Comparison of ENCODE assay signal across 8 cellular contexts in genomic region chr19:40056505-40056904, GRCh38. TPM values are rescaled to one million over a fixed set of nuclear protein-coding genes. Genes with fewer than 3 reads are reported as not detected.
DNase-seq lines count a peak whose midpoint lies in the region; ATAC-seq and TF ChIP-seq lines count a peak whose summit lies in the region.

No MANE protein-coding gene starts in this region.

- H3K9me3 Mint-ChIP-seq in activated CD4-positive, alpha-beta T cell treated with anti-CD3 and anti-CD28 coated beads, Interleukin-2, amount 10 ng/mL, durations not matched to agents 7 days and 5 days, result peaks cover 31% of the 10 kb centered on the region
- peaks cover 13 to 22% of the 10 kb centered on the region in 2 donors for H3K9me3 Mint-ChIP-seq in activated naive CD4-positive, alpha-beta T cell treated with anti-CD3 and anti-CD28 coated beads, Interleukin-2, amount 50 U/mL, for 72 hours

- H3K27me3 Mint-ChIP-seq in activated CD4-positive, alpha-beta T cell treated with anti-CD3 and anti-CD28 coated beads, Interleukin-2, amount 10 ng/mL, durations not matched to agents 7 days and 5 days, result peaks cover 21% of the 10 kb centered on the region

- peaks cover 4 to 21% of the 10 kb centered on the region in 2 donors for H3K4me1 ChIP-seq in thoracic aorta (ENCODE audit: control insufficient read depth in 1 of 2, low read depth in 2 of 2)

- no peak for TF ChIP-seq CTCF in kidney epithelial cell (IDR thresholded peaks at IDR 0.05; ENCODE audit: insufficient read depth, low read length, poor library complexity, severe bottlenecking)
- TF ChIP-seq CTCF in thoracic aorta (IDR thresholded peaks at IDR 0.05), result no peak

- H3K27me3 ChIP-seq in kidney epithelial cell (ENCODE audit: control insufficient read depth, insufficient read depth, low read length) (no peaks in the 10 kb centered on the region), thoracic aorta (replicated peaks; ENCODE audit: insufficient read depth) (no peaks in the 10 kb centered on the region)

- H3K36me3 ChIP-seq in kidney epithelial cell (ENCODE audit: control insufficient read depth, insufficient read depth, low read length), result no peaks in the 10 kb centered on the region
- no peaks in the 10 kb centered on the region for H3K36me3 ChIP-seq in thoracic aorta

- H3K9me3 ChIP-seq in thoracic aorta, result peaks cover 19% of the 10 kb centered on the region

- H3K4me3 Mint-ChIP-seq in activated CD4-positive, alpha-beta T cell treated with anti-CD3 and anti-CD28 coated beads, Interleukin-2, amount 10 ng/mL, durations not matched to agents 7 days and 5 days, result peak overlapping the region; percentile 99

- H3K4me3 ChIP-seq in kidney epithelial cell (ENCODE audit: low read depth, low read length) (peak overlapping the region; percentile 70), thoracic aorta (peak overlapping the region; percentile 75)

- CTCF ChIA-PET in activated CD4-positive, alpha-beta T cell treated with anti-CD3 and anti-CD28 coated beads, Interleukin-2, amount 10 ng/mL, durations not matched to agents 7 days and 5 days (lab: Charles Lee), result interaction anchor here (1.4 kb wide), 1 partner anchor 31 kb away, joined by 4 read pairs; no protein-coding TSS in a partner anchor

- no peak for DNase-seq in activated CD4-positive, alpha-beta T cell treated with anti-CD3 and anti-CD28 coated beads, Interleukin-2, amount 10 ng/mL, durations not matched to agents 7 days and 5 days
- DNase-seq in activated CD4-positive, alpha-beta T cell treated with anti-CD3 and anti-CD28 coated beads for 1 hour, result no peak
- no peak for DNase-seq in activated naive CD4-positive, alpha-beta T cell treated with anti-CD3 and anti-CD28 coated beads, Interleukin-2, amount 50 U/mL, for 72 hours (ENCODE audit: low spot score in 2 of 2)
- DNase-seq in kidney epithelial cell (ENCODE audit: low read depth) (no peak), thoracic aorta (ENCODE audit: low spot score) (no peak)
- DNase-seq in activated CD4-positive, CD25-positive, alpha-beta regulatory T cell treated with anti-CD3 and anti-CD28 coated beads, Interleukin-2, amount 50 U/mL, for 72 hours, result no peak

- ATAC-seq in activated naive CD4-positive, alpha-beta T cell treated with anti-CD3 and anti-CD28 coated beads, Interleukin-2, amount 50 U/mL, for 72 hours, result peak in 1 of 2 donors; percentile 15
- no peak for ATAC-seq in thoracic aorta (ENCODE audit: insufficient number of reproducible peaks, low FRiP score, low read depth)
- no peak for ATAC-seq in GM19035 (IDR thresholded peaks at IDR 0.05; ENCODE audit: unreplicated experiment)
- ATAC-seq in GM18511 (IDR thresholded peaks at IDR 0.05; ENCODE audit: unreplicated experiment), result no peak

- H3K27ac Mint-ChIP-seq in activated CD4-positive, alpha-beta T cell treated with anti-CD3 and anti-CD28 coated beads, Interleukin-2, amount 10 ng/mL, durations not matched to agents 7 days and 5 days, result peak overlapping the region; percentile 97
- H3K27ac Mint-ChIP-seq in activated naive CD4-positive, alpha-beta T cell treated with anti-CD3 and anti-CD28 coated beads, Interleukin-2, amount 50 U/mL, for 72 hours, result peak overlapping the region; percentile 91 to 93

- POLR2A ChIA-PET in activated CD4-positive, alpha-beta T cell treated with anti-CD3 and anti-CD28 coated beads, Interleukin-2, amount 10 ng/mL, durations not matched to agents 7 days and 5 days (lab: Charles Lee), result no interaction called here

- peaks cover 28% of the 10 kb centered on the region for H3K36me3 Mint-ChIP-seq in activated CD4-positive, alpha-beta T cell treated with anti-CD3 and anti-CD28 coated beads, Interleukin-2, amount 10 ng/mL, durations not matched to agents 7 days and 5 days (ENCODE audit: low read depth)
- H3K36me3 Mint-ChIP-seq in activated naive CD4-positive, alpha-beta T cell treated with anti-CD3 and anti-CD28 coated beads, Interleukin-2, amount 50 U/mL, for 72 hours, result peaks cover 22 to 40% of the 10 kb centered on the region in 2 donors

- peak overlapping the region in 1 of 2 donors; percentile 33 for H3K27ac ChIP-seq in thoracic aorta

- peaks cover 45% of the 10 kb centered on the region for H3K4me1 Mint-ChIP-seq in activated CD4-positive, alpha-beta T cell treated with anti-CD3 and anti-CD28 coated beads, Interleukin-2, amount 10 ng/mL, durations not matched to agents 7 days and 5 days

RNA-seq across cellular contexts. Expression of gene ZNF780B, which starts 0.5 kb away (rescaled TPM):
- total RNA-seq in activated CD4-positive, alpha-beta T cell treated with anti-CD3 and anti-CD28 coated beads, Interleukin-2, amount 10 ng/mL, durations not matched to agents 7 days and 5 days, result 10 to 100 TPM; 28.3 to 30.5 TPM
- total RNA-seq in activated naive CD4-positive, alpha-beta T cell treated with anti-CD3 and anti-CD28 coated beads, Interleukin-2, amount 50 U/mL, for 72 hours, result 10 to 100 TPM in 1 of 2 donors, 1 to 10 TPM in 1; 5.4 to 21.5 TPM
- 4.1 and 12.4 TPM in 2 replicates for total RNA-seq in kidney epithelial cell
- 10 to 100 TPM; 21.2 to 25.3 TPM for total RNA-seq in thoracic aorta

RNA-seq across cellular contexts. Expression of gene ZNF780A, which starts 34.2 kb away (rescaled TPM):
- 10 to 100 TPM; 24.1 to 24.5 TPM for total RNA-seq in activated CD4-positive, alpha-beta T cell treated with anti-CD3 and anti-CD28 coated beads, Interleukin-2, amount 10 ng/mL, durations not matched to agents 7 days and 5 days
- total RNA-seq in activated naive CD4-positive, alpha-beta T cell treated with anti-CD3 and anti-CD28 coated beads, Interleukin-2, amount 50 U/mL, for 72 hours, result 10 to 100 TPM; 12.7 to 17.8 TPM
- total RNA-seq in kidney epithelial cell, result 11.2 and 18.6 TPM in 2 replicates
- total RNA-seq in thoracic aorta, result 10 to 100 TPM in 1 of 2 donors, 1 to 10 TPM in 1; 8.9 to 17.7 TPM

RNA-seq across cellular contexts. Expression of gene ZNF546, which starts 59.6 kb away (rescaled TPM):
- 1 to 10 TPM; 6.1 to 8.9 TPM for total RNA-seq in activated CD4-positive, alpha-beta T cell treated with anti-CD3 and anti-CD28 coated beads, Interleukin-2, amount 10 ng/mL, durations not matched to agents 7 days and 5 days
- 1 to 10 TPM; 3.1 to 4.7 TPM for total RNA-seq in activated naive CD4-positive, alpha-beta T cell treated with anti-CD3 and anti-CD28 coated beads, Interleukin-2, amount 50 U/mL, for 72 hours
- total RNA-seq in kidney epithelial cell, result 0.42 and 6.0 TPM in 2 replicates
- 1 to 10 TPM; 5.8 to 8.5 TPM for total RNA-seq in thoracic aorta
